In the genomic region with DNA sequence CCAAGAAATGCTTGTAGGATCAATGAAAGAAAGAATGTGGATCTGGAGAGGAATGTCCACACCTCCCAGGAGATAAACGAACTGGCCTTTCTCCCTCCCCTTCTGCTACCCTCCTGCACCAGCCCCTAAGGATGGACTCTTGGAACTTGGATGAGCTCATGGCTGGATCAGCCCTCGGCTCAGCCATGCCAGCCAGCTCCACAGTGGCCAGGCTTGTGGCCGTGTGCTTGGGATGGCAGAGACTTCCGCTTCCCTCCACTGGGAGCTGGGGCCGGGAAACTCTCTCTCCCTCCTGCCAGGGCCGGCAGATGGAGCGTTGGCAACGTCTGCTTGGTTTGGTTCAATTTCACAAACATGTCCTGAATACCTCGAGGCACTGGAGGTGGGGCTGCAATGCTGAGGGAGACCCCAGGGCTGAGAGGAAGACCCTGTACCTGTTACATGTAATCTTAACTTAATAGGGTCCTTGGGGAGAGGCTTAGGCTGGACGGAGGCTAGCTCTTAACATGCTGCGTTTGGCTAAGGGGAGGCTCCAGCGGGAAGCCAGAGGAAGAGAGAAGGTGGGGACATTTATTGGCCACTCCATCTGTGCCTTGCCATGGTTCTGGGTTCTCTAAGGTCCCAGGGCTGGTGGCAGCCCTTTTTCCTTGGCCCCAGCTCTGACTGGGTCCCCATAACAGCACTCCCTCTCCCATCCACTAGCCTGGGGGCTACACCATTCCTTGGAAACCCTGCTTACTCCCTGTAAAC, we compare ENCODE assay signal across 2 cellular contexts.
TF ChIP-seq lines count a peak whose summit lies in the region.

No MANE protein-coding gene starts in this region.

TF ChIP-seq in SK-N-SH treated with all-trans-retinoic acid at 6 μM for 48 hours, 23 proteins besides CTCF, POLR2A, EP300 and RAD21 (continued from another document):
- TF ChIP-seq, protein P1, sequence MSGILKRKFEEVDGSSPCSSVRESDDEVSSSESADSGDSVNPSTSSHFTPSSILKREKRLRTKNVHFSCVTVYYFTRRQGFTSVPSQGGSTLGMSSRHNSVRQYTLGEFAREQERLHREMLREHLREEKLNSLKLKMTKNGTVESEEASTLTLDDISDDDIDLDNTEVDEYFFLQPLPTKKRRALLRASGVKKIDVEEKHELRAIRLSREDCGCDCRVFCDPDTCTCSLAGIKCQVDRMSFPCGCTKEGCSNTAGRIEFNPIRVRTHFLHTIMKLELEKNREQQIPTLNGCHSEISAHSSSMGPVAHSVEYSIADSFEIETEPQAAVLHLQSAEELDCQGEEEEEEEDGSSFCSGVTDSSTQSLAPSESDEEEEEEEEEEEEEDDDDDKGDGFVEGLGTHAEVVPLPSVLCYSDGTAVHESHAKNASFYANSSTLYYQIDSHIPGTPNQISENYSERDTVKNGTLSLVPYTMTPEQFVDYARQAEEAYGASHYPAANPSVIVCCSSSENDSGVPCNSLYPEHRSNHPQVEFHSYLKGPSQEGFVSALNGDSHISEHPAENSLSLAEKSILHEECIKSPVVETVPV (CRISPR knock-in tag; IDR thresholded peaks at IDR 0.05): no peak
- TF ChIP-seq ZFP3 (CRISPR knock-in tag; IDR thresholded peaks at IDR 0.05) (no peak), ZC3H10 (CRISPR knock-in tag; IDR thresholded peaks at IDR 0.05) (no peak), ARNTL (CRISPR knock-in tag; IDR thresholded peaks at IDR 0.05; ENCODE audit: borderline replicate concordance, low read depth) (no peak), ZFP30 (CRISPR knock-in tag; IDR thresholded peaks at IDR 0.05) (no peak), PPARA (CRISPR knock-in tag; IDR thresholded peaks at IDR 0.05; ENCODE audit: borderline replicate concordance) (no peak), TOX (CRISPR knock-in tag; IDR thresholded peaks at IDR 0.05; ENCODE audit: borderline replicate concordance) (no peak), TCF4 (CRISPR knock-in tag; IDR thresholded peaks at IDR 0.05; ENCODE audit: borderline replicate concordance) (no peak), CSDC2 (CRISPR knock-in tag; IDR thresholded peaks at IDR 0.05) (no peak)
- TF ChIP-seq, protein P2, sequence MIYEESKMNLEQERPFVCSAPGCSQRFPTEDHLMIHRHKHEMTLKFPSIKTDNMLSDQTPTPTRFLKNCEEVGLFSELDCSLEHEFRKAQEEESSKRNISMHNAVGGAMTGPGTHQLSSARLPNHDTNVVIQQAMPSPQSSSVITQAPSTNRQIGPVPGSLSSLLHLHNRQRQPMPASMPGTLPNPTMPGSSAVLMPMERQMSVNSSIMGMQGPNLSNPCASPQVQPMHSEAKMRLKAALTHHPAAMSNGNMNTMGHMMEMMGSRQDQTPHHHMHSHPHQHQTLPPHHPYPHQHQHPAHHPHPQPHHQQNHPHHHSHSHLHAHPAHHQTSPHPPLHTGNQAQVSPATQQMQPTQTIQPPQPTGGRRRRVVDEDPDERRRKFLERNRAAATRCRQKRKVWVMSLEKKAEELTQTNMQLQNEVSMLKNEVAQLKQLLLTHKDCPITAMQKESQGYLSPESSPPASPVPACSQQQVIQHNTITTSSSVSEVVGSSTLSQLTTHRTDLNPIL (CRISPR knock-in tag; IDR thresholded peaks at IDR 0.05; ENCODE audit: low read depth): no peak
- TF ChIP-seq, protein P3, sequence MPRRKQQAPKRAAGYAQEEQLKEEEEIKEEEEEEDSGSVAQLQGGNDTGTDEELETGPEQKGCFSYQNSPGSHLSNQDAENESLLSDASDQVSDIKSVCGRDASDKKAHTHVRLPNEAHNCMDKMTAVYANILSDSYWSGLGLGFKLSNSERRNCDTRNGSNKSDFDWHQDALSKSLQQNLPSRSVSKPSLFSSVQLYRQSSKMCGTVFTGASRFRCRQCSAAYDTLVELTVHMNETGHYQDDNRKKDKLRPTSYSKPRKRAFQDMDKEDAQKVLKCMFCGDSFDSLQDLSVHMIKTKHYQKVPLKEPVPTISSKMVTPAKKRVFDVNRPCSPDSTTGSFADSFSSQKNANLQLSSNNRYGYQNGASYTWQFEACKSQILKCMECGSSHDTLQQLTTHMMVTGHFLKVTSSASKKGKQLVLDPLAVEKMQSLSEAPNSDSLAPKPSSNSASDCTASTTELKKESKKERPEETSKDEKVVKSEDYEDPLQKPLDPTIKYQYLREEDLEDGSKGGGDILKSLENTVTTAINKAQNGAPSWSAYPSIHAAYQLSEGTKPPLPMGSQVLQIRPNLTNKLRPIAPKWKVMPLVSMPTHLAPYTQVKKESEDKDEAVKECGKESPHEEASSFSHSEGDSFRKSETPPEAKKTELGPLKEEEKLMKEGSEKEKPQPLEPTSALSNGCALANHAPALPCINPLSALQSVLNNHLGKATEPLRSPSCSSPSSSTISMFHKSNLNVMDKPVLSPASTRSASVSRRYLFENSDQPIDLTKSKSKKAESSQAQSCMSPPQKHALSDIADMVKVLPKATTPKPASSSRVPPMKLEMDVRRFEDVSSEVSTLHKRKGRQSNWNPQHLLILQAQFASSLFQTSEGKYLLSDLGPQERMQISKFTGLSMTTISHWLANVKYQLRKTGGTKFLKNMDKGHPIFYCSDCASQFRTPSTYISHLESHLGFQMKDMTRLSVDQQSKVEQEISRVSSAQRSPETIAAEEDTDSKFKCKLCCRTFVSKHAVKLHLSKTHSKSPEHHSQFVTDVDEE (CRISPR knock-in tag; IDR thresholded peaks at IDR 0.05): no peak
- TF ChIP-seq, protein P4, sequence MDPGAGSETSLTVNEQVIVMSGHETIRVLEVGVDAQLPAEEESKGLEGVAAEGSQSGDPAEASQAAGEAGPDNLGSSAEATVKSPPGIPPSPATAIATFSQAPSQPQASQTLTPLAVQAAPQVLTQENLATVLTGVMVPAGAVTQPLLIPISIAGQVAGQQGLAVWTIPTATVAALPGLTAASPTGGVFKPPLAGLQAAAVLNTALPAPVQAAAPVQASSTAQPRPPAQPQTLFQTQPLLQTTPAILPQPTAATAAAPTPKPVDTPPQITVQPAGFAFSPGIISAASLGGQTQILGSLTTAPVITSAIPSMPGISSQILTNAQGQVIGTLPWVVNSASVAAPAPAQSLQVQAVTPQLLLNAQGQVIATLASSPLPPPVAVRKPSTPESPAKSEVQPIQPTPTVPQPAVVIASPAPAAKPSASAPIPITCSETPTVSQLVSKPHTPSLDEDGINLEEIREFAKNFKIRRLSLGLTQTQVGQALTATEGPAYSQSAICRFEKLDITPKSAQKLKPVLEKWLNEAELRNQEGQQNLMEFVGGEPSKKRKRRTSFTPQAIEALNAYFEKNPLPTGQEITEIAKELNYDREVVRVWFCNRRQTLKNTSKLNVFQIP (CRISPR knock-in tag; IDR thresholded peaks at IDR 0.05; ENCODE audit: borderline replicate concordance, low read depth): no peak

TF ChIP-seq in SK-N-SH, 30 proteins besides CTCF, POLR2A, EP300 and RAD21 (continued from another document):
- TF ChIP-seq, protein P5, sequence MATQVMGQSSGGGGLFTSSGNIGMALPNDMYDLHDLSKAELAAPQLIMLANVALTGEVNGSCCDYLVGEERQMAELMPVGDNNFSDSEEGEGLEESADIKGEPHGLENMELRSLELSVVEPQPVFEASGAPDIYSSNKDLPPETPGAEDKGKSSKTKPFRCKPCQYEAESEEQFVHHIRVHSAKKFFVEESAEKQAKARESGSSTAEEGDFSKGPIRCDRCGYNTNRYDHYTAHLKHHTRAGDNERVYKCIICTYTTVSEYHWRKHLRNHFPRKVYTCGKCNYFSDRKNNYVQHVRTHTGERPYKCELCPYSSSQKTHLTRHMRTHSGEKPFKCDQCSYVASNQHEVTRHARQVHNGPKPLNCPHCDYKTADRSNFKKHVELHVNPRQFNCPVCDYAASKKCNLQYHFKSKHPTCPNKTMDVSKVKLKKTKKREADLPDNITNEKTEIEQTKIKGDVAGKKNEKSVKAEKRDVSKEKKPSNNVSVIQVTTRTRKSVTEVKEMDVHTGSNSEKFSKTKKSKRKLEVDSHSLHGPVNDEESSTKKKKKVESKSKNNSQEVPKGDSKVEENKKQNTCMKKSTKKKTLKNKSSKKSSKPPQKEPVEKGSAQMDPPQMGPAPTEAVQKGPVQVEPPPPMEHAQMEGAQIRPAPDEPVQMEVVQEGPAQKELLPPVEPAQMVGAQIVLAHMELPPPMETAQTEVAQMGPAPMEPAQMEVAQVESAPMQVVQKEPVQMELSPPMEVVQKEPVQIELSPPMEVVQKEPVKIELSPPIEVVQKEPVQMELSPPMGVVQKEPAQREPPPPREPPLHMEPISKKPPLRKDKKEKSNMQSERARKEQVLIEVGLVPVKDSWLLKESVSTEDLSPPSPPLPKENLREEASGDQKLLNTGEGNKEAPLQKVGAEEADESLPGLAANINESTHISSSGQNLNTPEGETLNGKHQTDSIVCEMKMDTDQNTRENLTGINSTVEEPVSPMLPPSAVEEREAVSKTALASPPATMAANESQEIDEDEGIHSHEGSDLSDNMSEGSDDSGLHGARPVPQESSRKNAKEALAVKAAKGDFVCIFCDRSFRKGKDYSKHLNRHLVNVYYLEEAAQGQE (IDR thresholded peaks at IDR 0.05; ENCODE audit: low read depth, low read length): no peak
- TF ChIP-seq RXRA (IDR thresholded peaks at IDR 0.05; ENCODE audit: borderline replicate concordance, low read depth) (no peak), ELF1 (IDR thresholded peaks at IDR 0.05) (no peak), EZH2phosphoT487 (IDR thresholded peaks at IDR 0.05; ENCODE audit: borderline replicate concordance, low read depth) (no peak), POLR2AphosphoS5 (IDR thresholded peaks at IDR 0.05; ENCODE audit: low read depth, low read length) (no peak), FOXM1 (IDR thresholded peaks at IDR 0.05; ENCODE audit: low read depth) (no peak), FOXJ3 (CRISPR knock-in tag; IDR thresholded peaks at IDR 0.05) (no peak), SIN3A (IDR thresholded peaks at IDR 0.05; ENCODE audit: borderline replicate concordance, low read depth, low read length) (no peak), RFX5 (IDR thresholded peaks at IDR 0.05; ENCODE audit: low read length) (no peak), MXI1 (IDR thresholded peaks at IDR 0.05; ENCODE audit: low read depth, low read length) (no peak), YY1 (IDR thresholded peaks at IDR 0.05; ENCODE audit: low read depth) (no peak), TCF12 (IDR thresholded peaks at IDR 0.05) (no peak), CHD2 (IDR thresholded peaks at IDR 0.05; ENCODE audit: low read length, partially characterized antibody) (no peak), MEF2A (IDR thresholded peaks at IDR 0.05; ENCODE audit: borderline replicate concordance, low read depth) (no peak), SMC3 (IDR thresholded peaks at IDR 0.05; ENCODE audit: low read depth, low read length) (no peak)
- TF ChIP-seq, protein P6, sequence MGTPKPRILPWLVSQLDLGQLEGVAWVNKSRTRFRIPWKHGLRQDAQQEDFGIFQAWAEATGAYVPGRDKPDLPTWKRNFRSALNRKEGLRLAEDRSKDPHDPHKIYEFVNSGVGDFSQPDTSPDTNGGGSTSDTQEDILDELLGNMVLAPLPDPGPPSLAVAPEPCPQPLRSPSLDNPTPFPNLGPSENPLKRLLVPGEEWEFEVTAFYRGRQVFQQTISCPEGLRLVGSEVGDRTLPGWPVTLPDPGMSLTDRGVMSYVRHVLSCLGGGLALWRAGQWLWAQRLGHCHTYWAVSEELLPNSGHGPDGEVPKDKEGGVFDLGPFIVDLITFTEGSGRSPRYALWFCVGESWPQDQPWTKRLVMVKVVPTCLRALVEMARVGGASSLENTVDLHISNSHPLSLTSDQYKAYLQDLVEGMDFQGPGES (IDR thresholded peaks at IDR 0.05; ENCODE audit: low read depth, low read length): no peak
- TF ChIP-seq, protein P7, sequence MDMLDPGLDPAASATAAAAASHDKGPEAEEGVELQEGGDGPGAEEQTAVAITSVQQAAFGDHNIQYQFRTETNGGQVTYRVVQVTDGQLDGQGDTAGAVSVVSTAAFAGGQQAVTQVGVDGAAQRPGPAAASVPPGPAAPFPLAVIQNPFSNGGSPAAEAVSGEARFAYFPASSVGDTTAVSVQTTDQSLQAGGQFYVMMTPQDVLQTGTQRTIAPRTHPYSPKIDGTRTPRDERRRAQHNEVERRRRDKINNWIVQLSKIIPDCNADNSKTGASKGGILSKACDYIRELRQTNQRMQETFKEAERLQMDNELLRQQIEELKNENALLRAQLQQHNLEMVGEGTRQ (IDR thresholded peaks at IDR 0.05; ENCODE audit: borderline replicate concordance, low read depth, low read length): no peak
- TF ChIP-seq, protein P8, sequence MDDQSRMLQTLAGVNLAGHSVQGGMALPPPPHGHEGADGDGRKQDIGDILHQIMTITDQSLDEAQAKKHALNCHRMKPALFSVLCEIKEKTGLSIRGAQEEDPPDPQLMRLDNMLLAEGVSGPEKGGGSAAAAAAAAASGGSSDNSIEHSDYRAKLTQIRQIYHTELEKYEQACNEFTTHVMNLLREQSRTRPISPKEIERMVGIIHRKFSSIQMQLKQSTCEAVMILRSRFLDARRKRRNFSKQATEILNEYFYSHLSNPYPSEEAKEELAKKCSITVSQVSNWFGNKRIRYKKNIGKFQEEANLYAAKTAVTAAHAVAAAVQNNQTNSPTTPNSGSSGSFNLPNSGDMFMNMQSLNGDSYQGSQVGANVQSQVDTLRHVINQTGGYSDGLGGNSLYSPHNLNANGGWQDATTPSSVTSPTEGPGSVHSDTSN (IDR thresholded peaks at IDR 0.05): no peak
- TF ChIP-seq, protein P9, sequence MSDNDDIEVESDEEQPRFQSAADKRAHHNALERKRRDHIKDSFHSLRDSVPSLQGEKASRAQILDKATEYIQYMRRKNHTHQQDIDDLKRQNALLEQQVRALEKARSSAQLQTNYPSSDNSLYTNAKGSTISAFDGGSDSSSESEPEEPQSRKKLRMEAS (IDR thresholded peaks at IDR 0.05; ENCODE audit: low read depth): no peak
